ENCODE assay signal across 1 cellular context in the genomic region with DNA sequence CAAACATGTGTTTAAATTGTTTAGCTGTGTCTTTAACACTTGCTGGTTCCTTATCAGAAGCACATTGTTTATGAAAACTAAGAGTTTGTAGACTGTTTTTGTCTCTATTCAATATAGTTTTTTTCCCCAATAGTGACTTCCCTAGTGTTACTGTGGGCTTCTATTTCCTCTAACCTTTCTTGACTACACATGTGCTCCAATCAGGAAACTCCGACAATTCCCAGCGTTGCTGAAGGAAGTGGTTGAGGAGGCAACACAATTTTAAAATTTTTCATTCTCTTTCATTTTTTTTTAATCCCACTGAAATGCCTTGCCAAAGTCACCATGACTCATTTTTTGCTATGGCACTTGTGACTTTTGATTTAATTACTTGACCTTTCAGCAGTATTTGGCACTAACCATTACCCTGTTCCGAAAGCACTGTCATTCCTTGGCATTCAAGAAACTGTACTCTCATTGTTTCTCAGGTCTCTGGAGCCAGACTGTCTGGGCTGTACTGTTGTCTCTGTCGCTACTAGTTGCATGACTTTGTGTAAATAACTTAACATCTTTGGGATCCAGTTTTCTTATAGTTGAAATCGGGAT.
TF ChIP-seq lines count a peak whose summit lies in the region.

No MANE protein-coding gene starts in this region.

TF ChIP-seq in SK-N-SH, 30 proteins besides CTCF, POLR2A, EP300 and RAD21 (continued from another document):
- TF ChIP-seq, protein P1, sequence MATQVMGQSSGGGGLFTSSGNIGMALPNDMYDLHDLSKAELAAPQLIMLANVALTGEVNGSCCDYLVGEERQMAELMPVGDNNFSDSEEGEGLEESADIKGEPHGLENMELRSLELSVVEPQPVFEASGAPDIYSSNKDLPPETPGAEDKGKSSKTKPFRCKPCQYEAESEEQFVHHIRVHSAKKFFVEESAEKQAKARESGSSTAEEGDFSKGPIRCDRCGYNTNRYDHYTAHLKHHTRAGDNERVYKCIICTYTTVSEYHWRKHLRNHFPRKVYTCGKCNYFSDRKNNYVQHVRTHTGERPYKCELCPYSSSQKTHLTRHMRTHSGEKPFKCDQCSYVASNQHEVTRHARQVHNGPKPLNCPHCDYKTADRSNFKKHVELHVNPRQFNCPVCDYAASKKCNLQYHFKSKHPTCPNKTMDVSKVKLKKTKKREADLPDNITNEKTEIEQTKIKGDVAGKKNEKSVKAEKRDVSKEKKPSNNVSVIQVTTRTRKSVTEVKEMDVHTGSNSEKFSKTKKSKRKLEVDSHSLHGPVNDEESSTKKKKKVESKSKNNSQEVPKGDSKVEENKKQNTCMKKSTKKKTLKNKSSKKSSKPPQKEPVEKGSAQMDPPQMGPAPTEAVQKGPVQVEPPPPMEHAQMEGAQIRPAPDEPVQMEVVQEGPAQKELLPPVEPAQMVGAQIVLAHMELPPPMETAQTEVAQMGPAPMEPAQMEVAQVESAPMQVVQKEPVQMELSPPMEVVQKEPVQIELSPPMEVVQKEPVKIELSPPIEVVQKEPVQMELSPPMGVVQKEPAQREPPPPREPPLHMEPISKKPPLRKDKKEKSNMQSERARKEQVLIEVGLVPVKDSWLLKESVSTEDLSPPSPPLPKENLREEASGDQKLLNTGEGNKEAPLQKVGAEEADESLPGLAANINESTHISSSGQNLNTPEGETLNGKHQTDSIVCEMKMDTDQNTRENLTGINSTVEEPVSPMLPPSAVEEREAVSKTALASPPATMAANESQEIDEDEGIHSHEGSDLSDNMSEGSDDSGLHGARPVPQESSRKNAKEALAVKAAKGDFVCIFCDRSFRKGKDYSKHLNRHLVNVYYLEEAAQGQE (IDR thresholded peaks at IDR 0.05; ENCODE audit: low read depth, low read length), result no peak
- TF ChIP-seq TEAD4 (IDR thresholded peaks at IDR 0.05; ENCODE audit: borderline replicate concordance, insufficient read depth) (peak; percentile 78), POLR2AphosphoS5 (IDR thresholded peaks at IDR 0.05; ENCODE audit: low read depth, low read length) (peak; percentile 42; the same call in 1 of the 2 replicates)
- TF ChIP-seq, protein P2, sequence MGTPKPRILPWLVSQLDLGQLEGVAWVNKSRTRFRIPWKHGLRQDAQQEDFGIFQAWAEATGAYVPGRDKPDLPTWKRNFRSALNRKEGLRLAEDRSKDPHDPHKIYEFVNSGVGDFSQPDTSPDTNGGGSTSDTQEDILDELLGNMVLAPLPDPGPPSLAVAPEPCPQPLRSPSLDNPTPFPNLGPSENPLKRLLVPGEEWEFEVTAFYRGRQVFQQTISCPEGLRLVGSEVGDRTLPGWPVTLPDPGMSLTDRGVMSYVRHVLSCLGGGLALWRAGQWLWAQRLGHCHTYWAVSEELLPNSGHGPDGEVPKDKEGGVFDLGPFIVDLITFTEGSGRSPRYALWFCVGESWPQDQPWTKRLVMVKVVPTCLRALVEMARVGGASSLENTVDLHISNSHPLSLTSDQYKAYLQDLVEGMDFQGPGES (IDR thresholded peaks at IDR 0.05; ENCODE audit: low read depth, low read length), result no peak
- TF ChIP-seq, protein P3, sequence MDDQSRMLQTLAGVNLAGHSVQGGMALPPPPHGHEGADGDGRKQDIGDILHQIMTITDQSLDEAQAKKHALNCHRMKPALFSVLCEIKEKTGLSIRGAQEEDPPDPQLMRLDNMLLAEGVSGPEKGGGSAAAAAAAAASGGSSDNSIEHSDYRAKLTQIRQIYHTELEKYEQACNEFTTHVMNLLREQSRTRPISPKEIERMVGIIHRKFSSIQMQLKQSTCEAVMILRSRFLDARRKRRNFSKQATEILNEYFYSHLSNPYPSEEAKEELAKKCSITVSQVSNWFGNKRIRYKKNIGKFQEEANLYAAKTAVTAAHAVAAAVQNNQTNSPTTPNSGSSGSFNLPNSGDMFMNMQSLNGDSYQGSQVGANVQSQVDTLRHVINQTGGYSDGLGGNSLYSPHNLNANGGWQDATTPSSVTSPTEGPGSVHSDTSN (IDR thresholded peaks at IDR 0.05), result peak; percentile 84
